Comparison of ENCODE assay signal across 23 cellular contexts in the genomic region with DNA sequence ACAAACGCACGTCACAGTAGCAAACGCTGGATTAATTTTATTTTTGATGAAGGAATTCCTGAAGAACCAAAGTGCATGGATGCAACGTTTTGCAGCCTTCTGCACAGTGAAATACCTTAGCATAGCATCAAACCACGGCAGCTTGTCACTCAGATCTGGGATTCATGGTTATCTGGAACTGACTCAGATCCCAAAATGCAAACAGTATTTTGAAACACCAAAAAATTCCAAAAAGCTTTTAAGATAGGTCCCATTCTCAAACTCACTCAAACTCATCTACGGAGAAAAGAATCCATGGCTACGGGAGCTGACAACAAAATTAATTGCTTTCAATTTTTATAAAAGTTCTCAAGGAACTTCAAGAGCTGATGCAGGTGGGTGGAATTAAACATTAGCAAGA.
"Had no signal": no experiment of that assay in that cellular context is flagged by ENCODE, and none has a peak within 500 bp of the region (broad histone marks: within the 10 kb centered on the region; RNA-seq: fewer than 3 reads in every experiment).

No MANE protein-coding gene starts in this region.

- H3K36me3 Mint-ChIP-seq: memory B cell; naive B cell; stimulated activated naive B cell treated with anti-CD40 and anti-IgM and Interleukin-4, amounts not matched to agents 10 μg/mL and 1 μg/mL and 100 μg/mL, for 72 hours had no signal

- H3K27ac Mint-ChIP-seq: endodermal cell; memory B cell; nephron; stimulated activated naive B cell treated with anti-CD40 and anti-IgM and Interleukin-4, amounts not matched to agents 10 μg/mL and 1 μg/mL and 100 μg/mL, for 72 hours; stimulated activated naive CD8-positive, alpha-beta T cell treated with anti-CD3 and anti-CD28 coated beads, Interleukin-15, amount 100 ng/mL, for 72 hours had no signal

- H3K79me2 ChIP-seq: hepatocyte had no signal

- H3K4me3 ChIP-seq: colonic mucosa, hepatocyte, left ventricle myocardium inferior, lower lobe of right lung, right atrium auricular region, sigmoid colon, skin epidermis, thoracic aorta, transverse colon had no signal

- H3K4me2 ChIP-seq: hepatocyte had no signal

- H3K4me1 Mint-ChIP-seq: memory B cell; naive B cell; nephron; stimulated activated naive B cell treated with anti-CD40 and anti-IgM and Interleukin-4, amounts not matched to agents 10 μg/mL and 1 μg/mL and 100 μg/mL, for 72 hours; stimulated activated naive CD8-positive, alpha-beta T cell treated with anti-CD3 and anti-CD28 coated beads, Interleukin-15, amount 100 ng/mL, for 72 hours had no signal

- H3K4me3 Mint-ChIP-seq: endodermal cell; memory B cell; nephron; stimulated activated naive B cell treated with anti-CD40 and anti-IgM and Interleukin-4, amounts not matched to agents 10 μg/mL and 1 μg/mL and 100 μg/mL, for 72 hours; stimulated activated naive CD8-positive, alpha-beta T cell treated with anti-CD3 and anti-CD28 coated beads, Interleukin-15, amount 100 ng/mL, for 72 hours had no signal

- H3K27me3 Mint-ChIP-seq: memory B cell had no signal

- H3K27ac ChIP-seq: colonic mucosa, foreskin keratinocyte, hepatocyte, left ventricle myocardium inferior, lower lobe of right lung, right atrium auricular region, sigmoid colon, skin epidermis, thoracic aorta, transverse colon had no signal

- H3K36me3 ChIP-seq: colonic mucosa, left ventricle myocardium inferior, lower lobe of right lung, right atrium auricular region, sigmoid colon, thoracic aorta, transverse colon had no signal

- H3K9me3 Mint-ChIP-seq: endodermal cell; memory B cell; naive B cell; nephron; stimulated activated naive B cell treated with anti-CD40 and anti-IgM and Interleukin-4, amounts not matched to agents 10 μg/mL and 1 μg/mL and 100 μg/mL, for 72 hours; stimulated activated naive CD8-positive, alpha-beta T cell treated with anti-CD3 and anti-CD28 coated beads, Interleukin-15, amount 100 ng/mL, for 72 hours had no signal

- H2AFZ ChIP-seq: hepatocyte had no signal

- H3K9me3 ChIP-seq: colonic mucosa, left ventricle myocardium inferior, lower lobe of right lung, right atrium auricular region, sigmoid colon, thoracic aorta, transverse colon had no signal

- H3K27me3 ChIP-seq: colonic mucosa, foreskin keratinocyte, hepatocyte, right atrium auricular region, sigmoid colon had no signal

- H3K4me1 ChIP-seq: colonic mucosa, left ventricle myocardium inferior, lower lobe of right lung, right atrium auricular region, sigmoid colon, transverse colon had no signal

- DNase-seq: colonic mucosa; dermis blood vessel endothelial cell; effector CD4-positive, alpha-beta T cell; endodermal cell; erythroblast; foreskin keratinocyte; kidney; left cardiac atrium; left ventricle myocardium inferior; lower lobe of right lung; naive B cell; sigmoid colon; stimulated activated CD4-positive, alpha-beta T cell treated with anti-CD3 and anti-CD28 coated beads, Interleukin-2, amount 100 ng/mL, for 24 hours; stimulated activated CD4-positive, alpha-beta T cell treated with anti-CD3 and anti-CD28 coated beads, Interleukin-4, amount 100 ng/mL, for 4 hours; stimulated activated naive B cell treated with anti-CD40 and anti-IgM and Interleukin-4, amounts not matched to agents 10 μg/mL and 1 μg/mL and 100 μg/mL, for 72 hours; stimulated activated naive CD8-positive, alpha-beta T cell treated with anti-CD3 and anti-CD28 coated beads, Interleukin-15, amount 100 ng/mL, for 72 hours; transverse colon had no signal

- ATAC-seq: foreskin keratinocyte; left cardiac atrium; lower lobe of right lung; stimulated activated naive B cell treated with anti-CD40 and anti-IgM and Interleukin-4, amounts not matched to agents 10 μg/mL and 1 μg/mL and 100 μg/mL, for 72 hours; stimulated activated naive CD8-positive, alpha-beta T cell treated with anti-CD3 and anti-CD28 coated beads, Interleukin-15, amount 100 ng/mL, for 72 hours had no signal
